8 cellular contexts compared by ENCODE assay signal in genomic region chr19:46745521-46746280, GRCh38. TPM values are rescaled to one million over a fixed set of nuclear protein-coding genes. Genes with fewer than 3 reads are reported as not detected.
DNase-seq lines count a peak whose midpoint lies in the region; ATAC-seq, FAIRE-seq and TF ChIP-seq lines count a peak whose summit lies in the region.

TSS of gene FKRP (plus strand) at chr19:46746057. CDS start at chr19:46755451, 9,394 bp downstream.

- peak; percentile 42 for ATAC-seq in HG03175 (IDR thresholded peaks at IDR 0.05; ENCODE audit: unreplicated experiment)
- peak; percentile 38 for ATAC-seq in effector memory CD8-positive, alpha-beta T cell (replicated peaks)
- ATAC-seq in GM21526 (IDR thresholded peaks at IDR 0.05; ENCODE audit: low FRiP score, unreplicated experiment) = no peak

- H3K9me3 Mint-ChIP-seq in effector memory CD8-positive, alpha-beta T cell = no peaks in the 10 kb centered on the region

- peaks cover 50% of the 10 kb centered on the region for H3K4me1 ChIP-seq in mononuclear cell (ENCODE audit: insufficient read depth, low read length)

- H3K27me3 ChIP-seq in mononuclear cell (ENCODE audit: insufficient read depth, low read length) = no peaks in the 10 kb centered on the region

- no peak for TF ChIP-seq CTCF in GM13976 (IDR thresholded peaks at IDR 0.05; ENCODE audit: borderline replicate concordance, control extremely low read depth, extremely low read depth, insufficient read depth, missing control alignments)

- H3K27ac Mint-ChIP-seq in effector memory CD8-positive, alpha-beta T cell = peak within 1 kb of the TSS; percentile 95 to 96

- in situ Hi-C loops in GM13976 (cut with MboI; ENCODE audit: low sequenced_read_pairs, unreplicated experiment) = no loop called here

- no peaks in the 10 kb centered on the region for H3K9me3 ChIP-seq in mononuclear cell (ENCODE audit: low read depth, low read length)

- no peaks in the 10 kb centered on the region for H3K27me3 Mint-ChIP-seq in effector memory CD8-positive, alpha-beta T cell

- peak within 1 kb of the TSS; percentile 74 for H3K4me3 ChIP-seq in mononuclear cell (ENCODE audit: low read length)

- peak; percentile 76 for DNase-seq in GM13976 (ENCODE audit: low spot score)
- peak; percentile 59 for DNase-seq in activated CD4-positive, CD25-positive, alpha-beta regulatory T cell treated with anti-CD3 and anti-CD28 coated beads, Interleukin-2, amount 50 U/mL, for 72 hours
- DNase-seq in effector memory CD8-positive, alpha-beta T cell = no peak
- peak in 23 of 49 donors; percentile 15 to 63 (median 36) for DNase-seq in substantia nigra (lab: John Stamatoyannopoulos, UW)
- no peak for DNase-seq in RCC 7860 (ENCODE audit: low spot score)

- H3K4me3 Mint-ChIP-seq in effector memory CD8-positive, alpha-beta T cell = peak within 1 kb of the TSS; percentile 90 to 92

- peak within 1 kb of the TSS; percentile 76 for H3K27ac ChIP-seq in substantia nigra (ENCODE audit: low read depth, low read length, poor library complexity, severe bottlenecking)

- peaks cover 36% of the 10 kb centered on the region for H3K36me3 Mint-ChIP-seq in effector memory CD8-positive, alpha-beta T cell (ENCODE audit: insufficient read depth)

- no peak for FAIRE-seq in RCC 7860 (lab: Jason Lieb, UNC)

- H3K4me1 Mint-ChIP-seq in effector memory CD8-positive, alpha-beta T cell (ENCODE audit: low read depth in 2 of 2) = peaks cover 40 to 49% of the 10 kb centered on the region in 2 donors

RNA-seq across cellular contexts. Expression of gene FKRP, which starts in this region (rescaled TPM):
- 12.4 TPM for total RNA-seq in mononuclear cell

Comparison
In these comparisons a context has a peak if more than half of its experiments do, and no peak if none do; other contexts are left out.
1. DNase-seq: peak in GM13976 (single experiment) and activated CD4-positive, CD25-positive, alpha-beta regulatory T cell treated with anti-CD3 and anti-CD28 coated beads, Interleukin-2, amount 50 U/mL, for 72 hours (single experiment); none in effector memory CD8-positive, alpha-beta T cell (0 of 3) and RCC 7860 (single experiment).